20 cellular contexts compared by ENCODE assay signal in the genomic region with DNA sequence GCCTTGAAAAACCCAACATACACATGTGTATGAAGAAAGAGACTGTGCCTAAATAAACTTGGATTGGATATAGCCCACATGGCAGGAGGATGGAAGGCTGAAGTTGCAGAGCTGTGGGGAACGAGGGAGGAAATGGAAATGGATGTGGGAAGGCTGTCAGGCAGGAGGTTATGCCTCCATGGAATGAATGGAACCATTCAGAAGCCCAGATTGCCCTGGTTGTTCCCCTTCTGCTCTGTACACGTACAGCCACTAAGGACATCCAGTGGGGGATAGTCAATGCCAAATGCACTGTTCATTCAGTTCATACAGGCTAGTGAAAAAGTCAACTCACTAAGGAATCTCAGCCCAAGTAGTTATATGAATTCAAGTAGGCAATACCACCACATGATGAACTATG.
DNase-seq lines count a peak whose midpoint lies in the region; ATAC-seq and TF ChIP-seq lines count a peak whose summit lies in the region.
"Had no signal": no experiment of that assay in that cellular context is flagged by ENCODE, and none has a peak within 500 bp of the region (broad histone marks: within the 10 kb centered on the region; RNA-seq: fewer than 3 reads in every experiment).

No MANE protein-coding gene starts in this region.

- DNase-seq in NCI-H2029 (lab: John Stamatoyannopoulos, UW) (peak; percentile 65), NCI-H2029 treated with DMSO at 0.1 percent for 48 hours (lab: John Stamatoyannopoulos, UW) (no peak), left lung (no peak), neural crest cell (ENCODE audit: low read depth, low spot score) (no peak), tibial artery (no peak), superior temporal gyrus (ENCODE audit: extremely low spot score) (no peak)
- DNase-seq: AML-193; CD4-positive, alpha-beta memory T cell; COR-L47; DMS 273 treated with DMSO at 0.1 percent for 48 hours; DND-41; GOT3; H7 had no signal

- intact Hi-C loops in left lung (cut with DNase I): no loop called here
- intact Hi-C loops in tibial artery (cut with DNase I; ENCODE audit: low total_unique reads): no loop called here

- no peaks in the 10 kb centered on the region for H3K36me3 ChIP-seq in left lung
- peaks cover 0 to 6% (median 0%) of the 10 kb centered on the region in 3 donors for H3K36me3 ChIP-seq in tibial artery

- H3K4me3 Mint-ChIP-seq in neural crest cell: no peak overlapping the region
- H3K4me3 Mint-ChIP-seq: CD4-positive, alpha-beta memory T cell; HFFc6 had no signal

- ATAC-seq in left lung: peak; percentile 55
- ATAC-seq in GM18858 (IDR thresholded peaks at IDR 0.05; ENCODE audit: unreplicated experiment): no peak
- ATAC-seq: A549, HCT116 had no signal

- H3K4me1 Mint-ChIP-seq in neural crest cell: peaks cover 13% of the 10 kb centered on the region
- H3K4me1 Mint-ChIP-seq: CD4-positive, alpha-beta memory T cell had no signal

- H3K36me3 Mint-ChIP-seq in neural crest cell (ENCODE audit: low read depth): peaks cover 9% of the 10 kb centered on the region

- H3K4me1 ChIP-seq in left lung (no peaks in the 10 kb centered on the region), tibial artery (no peaks in the 10 kb centered on the region)
- H3K4me1 ChIP-seq: A549 had no signal

- H3K9me3 Mint-ChIP-seq in neural crest cell: peaks cover 21% of the 10 kb centered on the region
- H3K9me3 Mint-ChIP-seq: HFFc6 had no signal

- TF ChIP-seq CTCF in left lung (IDR thresholded peaks at IDR 0.05) (no peak), neural crest cell (conservative IDR thresholded peaks at IDR 0.05) (no peak), tibial artery (IDR thresholded peaks at IDR 0.05) (no peak)

- H3K27me3 ChIP-seq in left lung (no peaks in the 10 kb centered on the region), tibial artery (no peaks in the 10 kb centered on the region)

- H3K9me3 ChIP-seq in left lung (no peaks in the 10 kb centered on the region), tibial artery (no peaks in the 10 kb centered on the region)
- H3K9me3 ChIP-seq: A549 had no signal

- H3K27me3 Mint-ChIP-seq in neural crest cell (ENCODE audit: low read depth): no peaks in the 10 kb centered on the region

- no peak overlapping the region for H3K4me3 ChIP-seq in left lung
- H3K4me3 ChIP-seq in tibial artery: no peak overlapping the region
- H3K4me3 ChIP-seq: A549 had no signal

- peak overlapping the region; percentile 72 for H3K27ac Mint-ChIP-seq in neural crest cell (ENCODE audit: unreplicated experiment)
- H3K27ac Mint-ChIP-seq: CD4-positive, alpha-beta memory T cell; HFFc6 had no signal

- H3K27ac ChIP-seq in left lung (no peak overlapping the region), tibial artery (no peak overlapping the region)
- H3K27ac ChIP-seq: 22Rv1, A549, C4-2B, HL-60 had no signal
